Comparison of ENCODE assay signal across 22 cellular contexts in genomic region chr1:184112176-184112948, GRCh38.
DNase-seq lines count a peak whose midpoint lies in the region; ATAC-seq, FAIRE-seq and TF ChIP-seq lines count a peak whose summit lies in the region.
"Had no signal": no experiment of that assay in that cellular context is flagged by ENCODE, and none has a peak within 500 bp of the region (broad histone marks: within the 10 kb centered on the region; RNA-seq: fewer than 3 reads in every experiment).

No MANE protein-coding gene starts in this region.

- H3K27me3 ChIP-seq in HepG2 (ENCODE audit: control insufficient read depth in 1 of 2, insufficient read depth in 2 of 2, low read length in 2 of 2) (no peaks in the 10 kb centered on the region; a peak in 1 of 5 replicates), right lobe of liver (no peaks in the 10 kb centered on the region), foreskin keratinocyte (peaks cover 5% of the 10 kb centered on the region)
- H3K27me3 ChIP-seq: BE2C had no signal

- TF ChIP-seq CTCF in HepG2 (CRISPR knock-in tag; IDR thresholded peaks at IDR 0.05): no peak
- no peak for TF ChIP-seq CTCF in right lobe of liver (IDR thresholded peaks at IDR 0.05)
- no peak for TF ChIP-seq CTCF in foreskin keratinocyte (conservative IDR thresholded peaks at IDR 0.05)

- H3K36me3 ChIP-seq in HepG2 (replicated peaks in 1 of 2; ENCODE audit: control insufficient read depth in 1 of 2, insufficient read depth in 2 of 2, low read length in 2 of 2) (no peaks in the 10 kb centered on the region), right lobe of liver (no peaks in the 10 kb centered on the region)
- H3K36me3 ChIP-seq: BE2C had no signal

- FAIRE-seq in HepG2 (lab: Jason Lieb, UNC): no peak
- no peak for FAIRE-seq in GM19239 (lab: Jason Lieb, UNC)
- FAIRE-seq: GM12878, GM18507 had no signal

- no peak overlapping the region for H3K4me2 ChIP-seq in HepG2 (ENCODE audit: low read depth, low read length)

- BruUV-seq in HepG2 (replicated peaks; lab: Mats Ljungman, UMichigan): no TSS peak

- no peak for DNase-seq in HepG2 (ENCODE audit: low spot score)
- DNase-seq in right lobe of liver: no peak
- DNase-seq in RPMI8226: peak; percentile 9
- peak; percentile 51 to 73 for DNase-seq in foreskin keratinocyte
- DNase-seq in left lobe of liver (ENCODE audit: low spot score): no peak
- no peak for DNase-seq in GM19239 (ENCODE audit: insufficient read length, low spot score)
- DNase-seq: 8988T; BE2C; CD4-positive, CD25-positive, alpha-beta regulatory T cell; COR-L47; GF-D8; GOT3; NCI-H1092 treated with DMSO at 0.1 percent for 48 hours; NCI-H2081; NCI-H446; NCI-H69; SHP77 treated with DMSO at 0.1 percent for 48 hours had no signal

- no peaks in the 10 kb centered on the region for H3K4me1 ChIP-seq in HepG2 (ENCODE audit: insufficient read depth, low read length)
- H3K4me1 ChIP-seq in right lobe of liver: no peaks in the 10 kb centered on the region
- peaks cover 8% of the 10 kb centered on the region for H3K4me1 ChIP-seq in foreskin keratinocyte
- H3K4me1 ChIP-seq: BE2C had no signal

- H3K9me3 ChIP-seq in HepG2 (ENCODE audit: low read length): no peaks in the 10 kb centered on the region
- no peaks in the 10 kb centered on the region for H3K9me3 ChIP-seq in right lobe of liver
- H3K9me3 ChIP-seq: BE2C had no signal

- in situ Hi-C loops in HepG2 (cut with HindIII; ENCODE audit: extremely low pct_ligation_motif_present, low pct_unique_long_range_greater_than_20kb): no loop called here

- TF ChIP-seq EP300 in HepG2 (IDR thresholded peaks at IDR 0.05; ENCODE audit: low read depth in 2 of 2, low read length in 2 of 2) (no peak), HepG2 (CRISPR knock-in tag; IDR thresholded peaks at IDR 0.05; ENCODE audit: borderline replicate concordance) (no peak)

- CTCF ChIA-PET in HepG2 (lab: Yijun Ruan, JAX; ENCODE audit: low intra/inter-chr PET ratio, low total read pairs): no interaction called here

- no peaks in the 10 kb centered on the region for H4K20me1 ChIP-seq in HepG2 (ENCODE audit: insufficient read depth, low read length)

- ATAC-seq in HepG2: no peak
- no peak for ATAC-seq in right lobe of liver
- peak; percentile 62 for ATAC-seq in foreskin keratinocyte
- no peak for ATAC-seq in GM21723 (IDR thresholded peaks at IDR 0.05; ENCODE audit: unreplicated experiment)
- no peak for ATAC-seq in left lobe of liver
- no peak for ATAC-seq in HG03135 (IDR thresholded peaks at IDR 0.05; ENCODE audit: unreplicated experiment)
- ATAC-seq: GM12878, SK-N-SH treated with all-trans-retinoic acid at 6 μM for 48 hours had no signal

- H3K79me2 ChIP-seq in HepG2 (ENCODE audit: insufficient read depth, low read length): no peaks in the 10 kb centered on the region

- TF ChIP-seq RAD21 in HepG2 (CRISPR knock-in tag; IDR thresholded peaks at IDR 0.05): no peak

- no peak overlapping the region for H2AFZ ChIP-seq in HepG2 (ENCODE audit: low read length)

- H3K4me3 ChIP-seq in HepG2 (replicated peaks in 1 of 3; ENCODE audit: insufficient read depth in 1 of 3, low read depth in 2 of 3, low read length in 3 of 3) (no peak overlapping the region), right lobe of liver (no peak overlapping the region)
- H3K4me3 ChIP-seq: GM12878 had no signal

- H3K27ac ChIP-seq in HepG2 (ENCODE audit: extremely low read length, insufficient read depth, low read length): no peak overlapping the region
- H3K27ac ChIP-seq in right lobe of liver: no peak overlapping the region
- no peak overlapping the region for H3K27ac ChIP-seq in foreskin keratinocyte

- no peak overlapping the region for H3K9ac ChIP-seq in HepG2 (ENCODE audit: insufficient read depth, low read depth, low read length)

- TF ChIP-seq POLR2A in HepG2 (IDR thresholded peaks at IDR 0.05; ENCODE audit: insufficient read depth in 1 of 2, low read depth in 2 of 2, low read length in 2 of 2) (no peak), right lobe of liver (IDR thresholded peaks at IDR 0.05) (no peak)

- intact Hi-C loops in HepG2 (cut with micrococcal nuclease; ENCODE audit: unreplicated experiment): no loop called here
- intact Hi-C loops in right lobe of liver (cut with DNase I): no loop called here

- 4% methylated on average over 2 of the region's 2 CpGs for WGBS in HepG2 (ENCODE audit: low lambda C conversion rate)
- 39% methylated on average over 2 of the region's 2 CpGs for WGBS in right lobe of liver (ENCODE audit: insufficient coverage, low coverage, low lambda C conversion rate, missing lambda C conversion rate)

- POLR2A ChIA-PET in HepG2 (lab: Yijun Ruan, JAX): no interaction called here

TF ChIP-seq in HepG2, 621 proteins besides CTCF, POLR2A, EP300 and RAD21:
- TF ChIP-seq ELF3 (CRISPR knock-in tag; IDR thresholded peaks at IDR 0.05) (no peak), FOXP4 (CRISPR knock-in tag; IDR thresholded peaks at IDR 0.05) (no peak), ZNF407 (CRISPR knock-in tag; IDR thresholded peaks at IDR 0.05; ENCODE audit: not compliant biosample characterization) (no peak), ZFP82 (CRISPR knock-in tag; IDR thresholded peaks at IDR 0.05; ENCODE audit: borderline replicate concordance) (no peak), HNRNPK (IDR thresholded peaks at IDR 0.05; ENCODE audit: low read depth, low read length, poor library complexity, severe bottlenecking) (peak; percentile 43)
TF ChIP-seq in HepG2: peak in this region for 1.

Comparison
In these comparisons a context has a peak if more than half of its experiments do, and no peak if none do; other contexts are left out.
1. DNase-seq: peak in RPMI8226 (single experiment) and foreskin keratinocyte (2 of 2); none in HepG2 (single experiment), right lobe of liver (0 of 3), left lobe of liver (single experiment) and GM19239 (single experiment).